19 cellular contexts compared by ENCODE assay signal in genomic region chr9:134710912-134711311, GRCh38.
"Had no signal": no experiment of that assay in that cellular context is flagged by ENCODE, and none has a peak within 500 bp of the region (broad histone marks: within the 10 kb centered on the region; RNA-seq: fewer than 3 reads in every experiment).

No MANE protein-coding gene starts in this region.

- H3K9me3 ChIP-seq: testis had no signal

- H3K36me3 Mint-ChIP-seq: activated naive CD4-positive, alpha-beta T cell treated with anti-CD3 and anti-CD28 coated beads, Interleukin-2, amount 50 U/mL, for 72 hours; natural killer cell; T-cell had no signal

- H3K9me3 Mint-ChIP-seq: T-cell had no signal

- H3K27me3 ChIP-seq: testis had no signal

- H3K4me1 Mint-ChIP-seq: stimulated activated effector memory CD8-positive, alpha-beta T cell treated with anti-CD3 and anti-CD28 coated beads, Interleukin-12 subunit alpha, Interleukin-12 subunit beta, amount 100 ng/mL, for 72 hours; T-cell had no signal

- DNase-seq: activated CD4-positive, alpha-beta T cell treated with anti-CD3 and anti-CD28 coated beads for 1 hour; activated CD4-positive, alpha-beta T cell treated with anti-CD3 and anti-CD28 coated beads, Interleukin-2, amount 50 U/mL, for 1 hour; activated CD8-positive, alpha-beta T cell treated with anti-CD3 and anti-CD28 coated beads, Interleukin-2, amount 10 ng/mL, durations not matched to agents 7 days and 5 days; activated gamma-delta T cell treated with Interleukin-2 at 50 U/mL for 16 hours; aorta; cortex of kidney; endodermal cell; natural killer cell; retina; stimulated activated CD4-positive, alpha-beta T cell treated with anti-CD3 and anti-CD28 coated beads, Interleukin-1b, Interleukin-23, amount 100 ng/mL, for 48 hours; stimulated activated naive CD8-positive, alpha-beta T cell treated with anti-CD3 and anti-CD28 coated beads, Interleukin-15, amount 100 ng/mL, for 72 hours; T-cell; testis had no signal

- H3K4me3 Mint-ChIP-seq: activated CD8-positive, alpha-beta T cell treated with anti-CD3 and anti-CD28 coated beads, Interleukin-2, amount 10 ng/mL, durations not matched to agents 7 days and 5 days; endodermal cell; natural killer cell; stimulated activated effector memory CD8-positive, alpha-beta T cell treated with anti-CD3 and anti-CD28 coated beads, Interleukin-12 subunit alpha, Interleukin-12 subunit beta, amount 100 ng/mL, for 72 hours; stimulated activated naive CD8-positive, alpha-beta T cell treated with anti-CD3 and anti-CD28 coated beads, Interleukin-15, amount 100 ng/mL, for 72 hours; T-cell; T-helper 2 cell treated with Interferon-gamma antibody and Interleukin-4, amounts not matched to agents 5 μg/mL and 100 μg/mL, for 36 hours; type B pancreatic cell had no signal

- H3K27ac ChIP-seq: testis had no signal

- H3K4me3 ChIP-seq: lung, testis had no signal

- H3K27me3 Mint-ChIP-seq: stimulated activated naive CD8-positive, alpha-beta T cell treated with anti-CD3 and anti-CD28 coated beads, Interleukin-15, amount 100 ng/mL, for 72 hours; type B pancreatic cell had no signal

- ATAC-seq: activated CD8-positive, alpha-beta T cell treated with anti-CD3 and anti-CD28 coated beads, Interleukin-2, amount 10 ng/mL, durations not matched to agents 7 days and 5 days; activated naive CD4-positive, alpha-beta T cell treated with anti-CD3 and anti-CD28 coated beads, Interleukin-2, amount 50 U/mL, for 72 hours; natural killer cell; SK-N-SH treated with all-trans-retinoic acid at 6 μM for 48 hours; stimulated activated effector memory CD8-positive, alpha-beta T cell treated with anti-CD3 and anti-CD28 coated beads, Interleukin-12 subunit alpha, Interleukin-12 subunit beta, amount 100 ng/mL, for 72 hours; stimulated activated naive CD8-positive, alpha-beta T cell treated with anti-CD3 and anti-CD28 coated beads, Interleukin-15, amount 100 ng/mL, for 72 hours; T-cell had no signal

- H3K27ac Mint-ChIP-seq: activated CD8-positive, alpha-beta T cell treated with anti-CD3 and anti-CD28 coated beads, Interleukin-2, amount 10 ng/mL, durations not matched to agents 7 days and 5 days; endodermal cell; T-helper 2 cell treated with Interferon-gamma antibody and Interleukin-4, amounts not matched to agents 5 μg/mL and 100 μg/mL, for 36 hours; type B pancreatic cell had no signal
